10 cellular contexts compared by ENCODE assay signal in genomic region chr20:39019805-39020325, GRCh38. TPM values are rescaled to one million over a fixed set of nuclear protein-coding genes. Genes with fewer than 3 reads are reported as not detected.
DNase-seq lines count a peak whose midpoint lies in the region; ATAC-seq and TF ChIP-seq lines count a peak whose summit lies in the region.
"Had no signal": no experiment of that assay in that cellular context is flagged by ENCODE, and none has a peak within 500 bp of the region (broad histone marks: within the 10 kb centered on the region; RNA-seq: fewer than 3 reads in every experiment).

No MANE protein-coding gene starts in this region.

- intact Hi-C loops in left lung (cut with DNase I) = no loop called here

- DNase-seq in astrocyte of the cerebellum (ENCODE audit: low read depth) = peak; percentile 12
- no peak for DNase-seq in NCI-H69 (lab: John Stamatoyannopoulos, UW)
- no peak for DNase-seq in left lung
- no peak for DNase-seq in ureter (ENCODE audit: low spot score)
- DNase-seq in NAMALWA (ENCODE audit: low spot score) = no peak
- DNase-seq: immature natural killer cell had no signal

- H3K27me3 ChIP-seq in left lung = no peaks in the 10 kb centered on the region
- H3K27me3 ChIP-seq: cardiac muscle cell had no signal

- no peak for TF ChIP-seq CTCF in astrocyte of the cerebellum (IDR thresholded peaks at IDR 0.05; ENCODE audit: low read depth, low read length, missing control alignments)
- no peak for TF ChIP-seq CTCF in left lung (IDR thresholded peaks at IDR 0.05)

- peak; percentile 85 for ATAC-seq in GM18519 (IDR thresholded peaks at IDR 0.05; ENCODE audit: low FRiP score, unreplicated experiment)
- peak; percentile 76 for ATAC-seq in GM19467 (IDR thresholded peaks at IDR 0.05; ENCODE audit: unreplicated experiment)
- ATAC-seq in HG03139 (IDR thresholded peaks at IDR 0.05; ENCODE audit: unreplicated experiment) = peak; percentile 65
- no peak for ATAC-seq in left lung

- no peak overlapping the region for H3K27ac ChIP-seq in left lung
- H3K27ac ChIP-seq: cardiac muscle cell had no signal

- no peaks in the 10 kb centered on the region for H3K9me3 ChIP-seq in left lung

- H3K4me3 ChIP-seq in astrocyte of the cerebellum (ENCODE audit: low read depth, low read length) = no peak overlapping the region
- H3K4me3 ChIP-seq in left lung = no peak overlapping the region
- H3K4me3 ChIP-seq: cardiac muscle cell had no signal

- no peaks in the 10 kb centered on the region for H3K4me1 ChIP-seq in left lung

- in situ Hi-C loops in astrocyte of the cerebellum (cut with HindIII; ENCODE audit: low sequenced_read_pairs) = no loop called here

- peaks cover 0 to 96% of the 10 kb centered on the region in 2 donors for H3K36me3 ChIP-seq in left lung

RNA-seq across cellular contexts. Expression of gene DHX35, which starts 57.7 kb away (rescaled TPM):
- total RNA-seq in left lung (1 to 10 TPM; 7.5 to 9.1 TPM), ureter (14.1 TPM)
